In genomic region chr13:114134944-114135610, GRCh38 we compare ENCODE assay signal across 14 cellular contexts. TPM values are rescaled to one million over a fixed set of nuclear protein-coding genes. Genes with fewer than 3 reads are reported as not detected.
DNase-seq lines count a peak whose midpoint lies in the region; ATAC-seq and TF ChIP-seq lines count a peak whose summit lies in the region.
"Had no signal": no experiment of that assay in that cellular context is flagged by ENCODE, and none has a peak within 500 bp of the region (broad histone marks: within the 10 kb centered on the region; RNA-seq: fewer than 3 reads in every experiment).

No MANE protein-coding gene starts in this region.

- H3K4me1 Mint-ChIP-seq in CD8-positive, alpha-beta memory T cell: peaks cover 27 to 47% (median 38%) of the 10 kb centered on the region in 3 donors
- H3K4me1 Mint-ChIP-seq in activated CD8-positive, alpha-beta T cell treated with anti-CD3 and anti-CD28 coated beads for 36 hours (ENCODE audit: low read depth): peaks cover 6% of the 10 kb centered on the region
- peaks cover 32 to 48% (median 48%) of the 10 kb centered on the region in 3 donors for H3K4me1 Mint-ChIP-seq in naive B cell

- H4K20me1 ChIP-seq in BLaER1 (peaks cover under 1% of the 10 kb centered on the region; the same call in 1 of the 2 replicates), MM.1S (ENCODE audit: insufficient read depth, low read length) (peaks cover 3% of the 10 kb centered on the region; the same call in 1 of the 2 replicates)

- no peaks in the 10 kb centered on the region for H3K9me3 Mint-ChIP-seq in CD8-positive, alpha-beta memory T cell
- peaks cover 2% of the 10 kb centered on the region for H3K9me3 Mint-ChIP-seq in activated CD8-positive, alpha-beta T cell treated with anti-CD3 and anti-CD28 coated beads for 36 hours
- no peaks in the 10 kb centered on the region for H3K9me3 Mint-ChIP-seq in naive B cell

- H3K79me2 ChIP-seq in MM.1S (ENCODE audit: low read length): peaks cover 22% of the 10 kb centered on the region

- peaks cover 12% of the 10 kb centered on the region; the same call in 1 of the 2 replicates for H3F3A ChIP-seq in MM.1S (ENCODE audit: insufficient read depth, low read length)

- peak overlapping the region in 3 of 7 donors; percentile 12 to 82 (median 41) for H3K4me3 Mint-ChIP-seq in CD8-positive, alpha-beta memory T cell
- H3K4me3 Mint-ChIP-seq in activated CD8-positive, alpha-beta T cell treated with anti-CD3 and anti-CD28 coated beads for 36 hours: no peak overlapping the region
- peak overlapping the region in 5 of 8 donors; percentile 64 to 87 (median 73) for H3K4me3 Mint-ChIP-seq in naive B cell

- H3K27me3 Mint-ChIP-seq in CD8-positive, alpha-beta memory T cell: peaks cover 0 to 4% of the 10 kb centered on the region in 2 donors
- no peaks in the 10 kb centered on the region for H3K27me3 Mint-ChIP-seq in activated CD8-positive, alpha-beta T cell treated with anti-CD3 and anti-CD28 coated beads for 36 hours
- no peaks in the 10 kb centered on the region for H3K27me3 Mint-ChIP-seq in naive B cell

- no peaks in the 10 kb centered on the region for H3K9me3 ChIP-seq in BLaER1
- H3K9me3 ChIP-seq in CD8-positive, alpha-beta memory T cell (ENCODE audit: low read length): no peaks in the 10 kb centered on the region
- no peaks in the 10 kb centered on the region for H3K9me3 ChIP-seq in MM.1S (replicated peaks; ENCODE audit: insufficient read depth, low read length)
- H3K9me3 ChIP-seq: psoas muscle, testis had no signal

- H3K9me2 ChIP-seq in MM.1S (replicated peaks; ENCODE audit: insufficient read depth, low read length): no peaks in the 10 kb centered on the region

- intact Hi-C loops in activated CD8-positive, alpha-beta T cell treated with anti-CD3 and anti-CD28 coated beads for 36 hours (cut with micrococcal nuclease): no loop called here

- peak overlapping the region; percentile 37 to 78 (median 70) for H3K27ac Mint-ChIP-seq in CD8-positive, alpha-beta memory T cell
- H3K27ac Mint-ChIP-seq in activated CD8-positive, alpha-beta T cell treated with anti-CD3 and anti-CD28 coated beads for 36 hours: no peak overlapping the region
- H3K27ac Mint-ChIP-seq in naive B cell: peak overlapping the region in 4 of 6 donors; percentile 34 to 96 (median 73)

- no peak for ATAC-seq in activated CD8-positive, alpha-beta T cell treated with anti-CD3 and anti-CD28 coated beads for 36 hours
- ATAC-seq in naive B cell (ENCODE audit: low read depth in 2 of 2): no peak
- ATAC-seq in HG02798 (IDR thresholded peaks at IDR 0.05; ENCODE audit: poor library complexity, unreplicated experiment): no peak
- ATAC-seq: psoas muscle had no signal

- TF ChIP-seq CTCF in activated CD8-positive, alpha-beta T cell treated with anti-CD3 and anti-CD28 coated beads for 36 hours (IDR thresholded peaks at IDR 0.05): no peak
- TF ChIP-seq CTCF in MM.1S (IDR thresholded peaks at IDR 0.05; ENCODE audit: low read length): no peak

- H2AFZ ChIP-seq in MM.1S (ENCODE audit: low read length): no peak overlapping the region

- no peaks in the 10 kb centered on the region for H3K36me3 ChIP-seq in BLaER1
- H3K36me3 ChIP-seq in CD8-positive, alpha-beta memory T cell (ENCODE audit: insufficient read depth, low read length): peaks cover 6% of the 10 kb centered on the region
- no peaks in the 10 kb centered on the region for H3K36me3 ChIP-seq in MM.1S (replicated peaks; ENCODE audit: insufficient read depth, low read length)

- peak overlapping the region; percentile 46; the same call in 1 of the 2 replicates for H3K9ac ChIP-seq in BLaER1
- H3K9ac ChIP-seq in MM.1S (ENCODE audit: low read length): no peak overlapping the region

- peaks cover 0 to 13% (median 6%) of the 10 kb centered on the region in 3 donors for H3K36me3 Mint-ChIP-seq in CD8-positive, alpha-beta memory T cell
- peaks cover 10% of the 10 kb centered on the region for H3K36me3 Mint-ChIP-seq in activated CD8-positive, alpha-beta T cell treated with anti-CD3 and anti-CD28 coated beads for 36 hours (ENCODE audit: low read depth)
- no peaks in the 10 kb centered on the region for H3K36me3 Mint-ChIP-seq in naive B cell

- DNase-seq in CD8-positive, alpha-beta memory T cell: no peak
- DNase-seq in activated CD8-positive, alpha-beta T cell treated with anti-CD3 and anti-CD28 coated beads for 36 hours: peak; percentile 2
- DNase-seq in naive B cell (no peak), dedifferentiated amniotic fluid mesenchymal stem cell (ENCODE audit: extremely low spot score) (no peak), MM.1S (no peak)
- DNase-seq: NCI-H2107; stimulated activated CD4-positive, alpha-beta T cell treated with anti-CD3 and anti-CD28 coated beads, Interleukin-15, amount 100 ng/mL, for 24 hours; testis had no signal

- H3K4me2 ChIP-seq in BLaER1 (peak overlapping the region; percentile 81), MM.1S (ENCODE audit: low read depth, low read length) (no peak overlapping the region)

- POLR2A ChIA-PET in CD8-positive, alpha-beta memory T cell (lab: Charles Lee): interaction anchor here (0.6 to 1.7 kb wide), 2 partner anchors 13 to 71 kb away, joined by 7 to 9 read pairs; no protein-coding TSS in a partner anchor
- POLR2A ChIA-PET in activated CD8-positive, alpha-beta T cell treated with anti-CD3 and anti-CD28 coated beads for 36 hours (lab: Charles Lee): interaction anchor here (0.7 to 1.4 kb wide), 4 partner anchors 10 to 89 kb away, joined by 3 to 4 read pairs (median 4); no protein-coding TSS in a partner anchor

- CTCF ChIA-PET in CD8-positive, alpha-beta memory T cell (lab: Charles Lee): interaction anchor here (0.9 to 1.2 kb wide), 3 partner anchors 27 to 91 kb away, joined by 3 read pairs; no protein-coding TSS in a partner anchor
- CTCF ChIA-PET in activated CD8-positive, alpha-beta T cell treated with anti-CD3 and anti-CD28 coated beads for 36 hours (lab: Charles Lee): no interaction called here

- H3K27ac ChIP-seq in BLaER1 (peak overlapping the region; percentile 37; the same call in 1 of the 2 replicates), MM.1S (ENCODE audit: low read length) (no peak overlapping the region)
- H3K27ac ChIP-seq in CD8-positive, alpha-beta memory T cell (ENCODE audit: low read depth, low read length): no peak overlapping the region
- H3K27ac ChIP-seq: psoas muscle, testis had no signal

- H3K27me3 ChIP-seq in BLaER1 (no peaks in the 10 kb centered on the region), MM.1S (replicated peaks; ENCODE audit: insufficient read depth, low read length) (no peaks in the 10 kb centered on the region)
- no peaks in the 10 kb centered on the region for H3K27me3 ChIP-seq in CD8-positive, alpha-beta memory T cell (ENCODE audit: insufficient read depth, low read length, poor library complexity, severe bottlenecking)
- H3K27me3 ChIP-seq: testis had no signal

- H3K4me3 ChIP-seq in BLaER1 (no peak overlapping the region), MM.1S (ENCODE audit: low read length) (no peak overlapping the region)
- no peak overlapping the region for H3K4me3 ChIP-seq in CD8-positive, alpha-beta memory T cell (ENCODE audit: low read length)
- H3K4me3 ChIP-seq: psoas muscle, testis had no signal

- H3K4me1 ChIP-seq in BLaER1 (peaks cover 34% of the 10 kb centered on the region), MM.1S (ENCODE audit: low read length) (peaks cover 5% of the 10 kb centered on the region; the same call in 1 of the 2 replicates)
- H3K4me1 ChIP-seq in CD8-positive, alpha-beta memory T cell (ENCODE audit: insufficient read depth, low read length): peaks cover 30% of the 10 kb centered on the region

RNA-seq across cellular contexts. Expression of gene RASA3, which starts 2.7 kb away (rescaled TPM):
- 10 to 100 TPM; 26.4 to 27.1 TPM for total RNA-seq in CD8-positive, alpha-beta memory T cell
- 123 TPM for polyA plus RNA-seq in CD8-positive, alpha-beta memory T cell
- total RNA-seq in activated CD8-positive, alpha-beta T cell treated with anti-CD3 and anti-CD28 coated beads for 36 hours: 10 to 100 TPM; 28.9 to 32.3 TPM
- 10 to 100 TPM; 17.1 to 41.9 (median 28.8) TPM for polyA plus RNA-seq in naive B cell (ENCODE audit: low read depth in 6 of 6)

RNA-seq across cellular contexts. Expression of gene CFAP97D2, which starts 44.0 kb away (rescaled TPM):
- not detected for total RNA-seq in CD8-positive, alpha-beta memory T cell
- polyA plus RNA-seq in CD8-positive, alpha-beta memory T cell: 0.31 TPM
- not detected for total RNA-seq in activated CD8-positive, alpha-beta T cell treated with anti-CD3 and anti-CD28 coated beads for 36 hours
- polyA plus RNA-seq in naive B cell (ENCODE audit: low read depth in 6 of 6): not detected
- total RNA-seq: mucosa of gallbladder, psoas muscle, SK-MEL-5 had no signal
- polyA plus RNA-seq: BJ had no signal
